Comparison of ENCODE assay signal across 15 cellular contexts in the genomic region with DNA sequence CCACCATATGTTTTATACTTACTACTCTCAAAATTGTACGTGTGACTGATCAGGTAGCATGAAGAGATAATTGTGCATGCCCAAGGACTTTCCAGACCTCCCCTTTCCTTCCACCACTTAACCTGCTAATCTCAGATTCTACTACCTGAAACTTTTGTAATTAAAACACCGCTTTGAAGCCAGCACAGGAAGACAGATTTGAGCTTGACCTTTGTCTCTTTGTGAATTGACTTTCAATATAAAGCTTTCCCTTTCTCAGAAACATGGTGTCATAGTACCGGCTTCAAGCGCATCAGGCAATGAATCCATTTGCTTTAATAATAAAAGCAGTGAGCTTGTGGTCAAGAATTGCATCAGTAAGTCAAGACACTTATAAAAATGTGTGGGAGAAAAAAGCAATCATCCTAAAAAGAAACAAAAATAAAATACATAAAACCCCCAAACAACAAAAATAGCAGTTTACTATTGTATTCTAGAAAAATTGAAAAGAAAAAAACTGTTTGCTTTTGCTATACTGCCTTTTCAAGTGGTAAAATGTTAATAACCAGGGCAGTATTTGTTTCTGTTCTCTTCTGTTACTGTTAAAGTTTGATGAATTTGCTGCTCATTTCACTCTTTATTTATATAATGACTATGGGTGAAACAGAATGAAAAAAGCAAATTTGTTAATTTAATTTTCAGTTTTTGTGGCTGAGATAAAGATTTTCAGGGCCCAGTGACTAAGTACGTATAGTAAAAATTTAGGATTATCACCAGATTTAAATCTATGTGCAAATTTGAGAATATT.
"Had no signal": no experiment of that assay in that cellular context is flagged by ENCODE, and none has a peak within 500 bp of the region (broad histone marks: within the 10 kb centered on the region; RNA-seq: fewer than 3 reads in every experiment).

No MANE protein-coding gene starts in this region.

- H3K27ac Mint-ChIP-seq: activated CD8-positive, alpha-beta T cell treated with anti-CD3 and anti-CD28 coated beads for 36 hours; activated T-helper 1 cell treated with anti-CD3 and anti-CD28 coated beads, Interleukin-12 subunit alpha, Interleukin-12 subunit beta, Interleukin-2, Interleukin-4 antibody, amounts not matched to agents 30 ng/mL and 10 ng/mL and 1 ng/mL, durations not matched to agents 14 hours and 24 hours and 36 hours; stimulated activated naive CD8-positive, alpha-beta T cell treated with anti-CD3 and anti-CD28 coated beads, Interleukin-15, amount 100 ng/mL, for 72 hours had no signal

- H3K9me3 ChIP-seq: testis had no signal

- H3K36me3 Mint-ChIP-seq: naive B cell had no signal

- H3K27me3 ChIP-seq: cardiac muscle cell, esophagus squamous epithelium, testis had no signal

- H3K36me3 ChIP-seq: cardiac muscle cell, esophagus squamous epithelium had no signal

- ATAC-seq: activated CD8-positive, alpha-beta T cell treated with anti-CD3 and anti-CD28 coated beads for 36 hours; left colon; stimulated activated naive CD8-positive, alpha-beta T cell treated with anti-CD3 and anti-CD28 coated beads, Interleukin-15, amount 100 ng/mL, for 72 hours had no signal

- H3K4me1 Mint-ChIP-seq: naive B cell; stimulated activated naive CD8-positive, alpha-beta T cell treated with anti-CD3 and anti-CD28 coated beads, Interleukin-15, amount 100 ng/mL, for 72 hours had no signal

- H3K4me3 ChIP-seq: cardiac muscle cell, esophagus squamous epithelium, lung, skin epidermis had no signal

- DNase-seq: activated CD8-positive, alpha-beta memory T cell treated with anti-CD3 and anti-CD28 coated beads, Interleukin-2, amount 50 U/mL, for 48 hours; activated CD8-positive, alpha-beta T cell treated with anti-CD3 and anti-CD28 coated beads for 36 hours; activated naive CD4-positive, alpha-beta T cell; esophagus squamous epithelium; foreskin fibroblast; glutamatergic neuron; left colon; naive B cell; stimulated activated CD4-positive, alpha-beta T cell treated with anti-CD3 and anti-CD28 coated beads, Interleukin-4, amount 100 ng/mL, for 4 hours; stimulated activated naive CD8-positive, alpha-beta T cell treated with anti-CD3 and anti-CD28 coated beads, Interleukin-15, amount 100 ng/mL, for 72 hours had no signal

- H3K4me1 ChIP-seq: esophagus squamous epithelium, testis had no signal

- H3K27ac ChIP-seq: cardiac muscle cell, esophagus squamous epithelium, skin epidermis, testis had no signal

- H3K27me3 Mint-ChIP-seq: activated CD8-positive, alpha-beta T cell treated with anti-CD3 and anti-CD28 coated beads for 36 hours; naive B cell; stimulated activated naive CD8-positive, alpha-beta T cell treated with anti-CD3 and anti-CD28 coated beads, Interleukin-15, amount 100 ng/mL, for 72 hours had no signal

- H3K4me3 Mint-ChIP-seq: activated CD8-positive, alpha-beta T cell treated with anti-CD3 and anti-CD28 coated beads for 36 hours; activated T-helper 1 cell treated with anti-CD3 and anti-CD28 coated beads, Interleukin-12 subunit alpha, Interleukin-12 subunit beta, Interleukin-2, Interleukin-4 antibody, amounts not matched to agents 30 ng/mL and 10 ng/mL and 1 ng/mL, durations not matched to agents 14 hours and 24 hours and 36 hours; naive B cell; stimulated activated naive CD8-positive, alpha-beta T cell treated with anti-CD3 and anti-CD28 coated beads, Interleukin-15, amount 100 ng/mL, for 72 hours had no signal
